Comparison of ENCODE assay signal across 1 cellular context in the genomic region with DNA sequence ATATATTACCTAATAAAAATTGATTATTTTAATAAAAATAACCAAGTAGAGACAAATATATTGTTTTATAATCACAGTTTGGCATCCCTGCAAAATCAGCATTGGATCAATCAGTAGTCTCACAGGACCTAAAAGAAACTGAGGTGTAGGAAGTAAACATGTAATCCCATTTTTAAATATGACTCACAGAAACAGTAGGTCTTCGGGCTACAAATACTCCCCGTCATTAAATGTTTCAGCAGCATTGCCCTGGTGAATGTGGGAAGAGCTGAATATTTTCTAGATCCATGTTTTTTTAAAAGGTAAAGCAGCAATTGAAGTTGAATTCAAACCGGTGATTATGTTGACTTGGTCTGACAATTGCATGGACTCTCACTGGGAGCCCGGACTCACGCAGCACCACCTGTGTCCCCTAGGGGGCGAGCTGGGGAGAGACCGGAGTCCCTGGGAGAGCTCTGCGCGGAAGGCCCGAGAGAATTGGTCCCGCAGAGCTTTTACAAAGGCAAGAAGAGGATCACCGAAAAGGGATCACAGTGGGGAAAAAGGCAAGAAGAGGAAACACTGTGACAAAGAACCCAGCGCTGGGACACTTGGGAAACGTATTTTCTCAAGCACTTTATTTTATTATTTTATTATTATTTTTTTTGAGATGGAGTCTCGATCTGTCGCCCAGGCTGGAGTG.
A peak's percentile ranks its signal among the peaks of the same experiment; 100 is the strongest.
TF ChIP-seq lines count a peak whose summit lies in the region.

No MANE protein-coding gene starts in this region.

TF ChIP-seq in K562, 482 proteins besides CTCF, POLR2A, EP300 and RAD21 (continued from another document and continues in another):
- TF ChIP-seq, protein P1, sequence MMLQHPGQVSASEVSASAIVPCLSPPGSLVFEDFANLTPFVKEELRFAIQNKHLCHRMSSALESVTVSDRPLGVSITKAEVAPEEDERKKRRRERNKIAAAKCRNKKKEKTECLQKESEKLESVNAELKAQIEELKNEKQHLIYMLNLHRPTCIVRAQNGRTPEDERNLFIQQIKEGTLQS (IDR thresholded peaks at IDR 0.05) = no peak
- TF ChIP-seq, protein P1 (CRISPR knock-in tag; conservative IDR thresholded peaks at IDR 0.05) = 0 out of 2 replicates have a peak, but pooled peaks have one; percentile 19
- no peak for TF ChIP-seq NCOA1 (IDR thresholded peaks at IDR 0.05; ENCODE audit: low read depth)
- no peak for TF ChIP-seq DACH1 (IDR thresholded peaks at IDR 0.05; ENCODE audit: partially characterized antibody)
- no peak for TF ChIP-seq GATAD2B (IDR thresholded peaks at IDR 0.05; ENCODE audit: borderline replicate concordance)
- TF ChIP-seq, protein P2, sequence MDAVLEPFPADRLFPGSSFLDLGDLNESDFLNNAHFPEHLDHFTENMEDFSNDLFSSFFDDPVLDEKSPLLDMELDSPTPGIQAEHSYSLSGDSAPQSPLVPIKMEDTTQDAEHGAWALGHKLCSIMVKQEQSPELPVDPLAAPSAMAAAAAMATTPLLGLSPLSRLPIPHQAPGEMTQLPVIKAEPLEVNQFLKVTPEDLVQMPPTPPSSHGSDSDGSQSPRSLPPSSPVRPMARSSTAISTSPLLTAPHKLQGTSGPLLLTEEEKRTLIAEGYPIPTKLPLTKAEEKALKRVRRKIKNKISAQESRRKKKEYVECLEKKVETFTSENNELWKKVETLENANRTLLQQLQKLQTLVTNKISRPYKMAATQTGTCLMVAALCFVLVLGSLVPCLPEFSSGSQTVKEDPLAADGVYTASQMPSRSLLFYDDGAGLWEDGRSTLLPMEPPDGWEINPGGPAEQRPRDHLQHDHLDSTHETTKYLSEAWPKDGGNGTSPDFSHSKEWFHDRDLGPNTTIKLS (IDR thresholded peaks at IDR 0.05; ENCODE audit: borderline replicate concordance, low read depth) = no peak
- TF ChIP-seq, protein P3, sequence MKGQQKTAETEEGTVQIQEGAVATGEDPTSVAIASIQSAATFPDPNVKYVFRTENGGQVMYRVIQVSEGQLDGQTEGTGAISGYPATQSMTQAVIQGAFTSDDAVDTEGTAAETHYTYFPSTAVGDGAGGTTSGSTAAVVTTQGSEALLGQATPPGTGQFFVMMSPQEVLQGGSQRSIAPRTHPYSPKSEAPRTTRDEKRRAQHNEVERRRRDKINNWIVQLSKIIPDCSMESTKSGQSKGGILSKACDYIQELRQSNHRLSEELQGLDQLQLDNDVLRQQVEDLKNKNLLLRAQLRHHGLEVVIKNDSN (CRISPR knock-in tag; IDR thresholded peaks at IDR 0.05) = no peak
- TF ChIP-seq SMAD4 (CRISPR knock-in tag; conservative IDR thresholded peaks at IDR 0.05) = peak; percentile 44
- TF ChIP-seq, protein P4, sequence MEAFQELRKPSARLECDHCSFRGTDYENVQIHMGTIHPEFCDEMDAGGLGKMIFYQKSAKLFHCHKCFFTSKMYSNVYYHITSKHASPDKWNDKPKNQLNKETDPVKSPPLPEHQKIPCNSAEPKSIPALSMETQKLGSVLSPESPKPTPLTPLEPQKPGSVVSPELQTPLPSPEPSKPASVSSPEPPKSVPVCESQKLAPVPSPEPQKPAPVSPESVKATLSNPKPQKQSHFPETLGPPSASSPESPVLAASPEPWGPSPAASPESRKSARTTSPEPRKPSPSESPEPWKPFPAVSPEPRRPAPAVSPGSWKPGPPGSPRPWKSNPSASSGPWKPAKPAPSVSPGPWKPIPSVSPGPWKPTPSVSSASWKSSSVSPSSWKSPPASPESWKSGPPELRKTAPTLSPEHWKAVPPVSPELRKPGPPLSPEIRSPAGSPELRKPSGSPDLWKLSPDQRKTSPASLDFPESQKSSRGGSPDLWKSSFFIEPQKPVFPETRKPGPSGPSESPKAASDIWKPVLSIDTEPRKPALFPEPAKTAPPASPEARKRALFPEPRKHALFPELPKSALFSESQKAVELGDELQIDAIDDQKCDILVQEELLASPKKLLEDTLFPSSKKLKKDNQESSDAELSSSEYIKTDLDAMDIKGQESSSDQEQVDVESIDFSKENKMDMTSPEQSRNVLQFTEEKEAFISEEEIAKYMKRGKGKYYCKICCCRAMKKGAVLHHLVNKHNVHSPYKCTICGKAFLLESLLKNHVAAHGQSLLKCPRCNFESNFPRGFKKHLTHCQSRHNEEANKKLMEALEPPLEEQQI (IDR thresholded peaks at IDR 0.05) = no peak
- TF ChIP-seq ARID2 (IDR thresholded peaks at IDR 0.05) = 0 out of 2 replicates have a peak, but pooled peaks have one; percentile 47
- TF ChIP-seq RBM25 (IDR thresholded peaks at IDR 0.05; ENCODE audit: low read depth, low read length, severe bottlenecking) = no peak
- no peak for TF ChIP-seq ARID1B (IDR thresholded peaks at IDR 0.05)
- TF ChIP-seq, protein P5, sequence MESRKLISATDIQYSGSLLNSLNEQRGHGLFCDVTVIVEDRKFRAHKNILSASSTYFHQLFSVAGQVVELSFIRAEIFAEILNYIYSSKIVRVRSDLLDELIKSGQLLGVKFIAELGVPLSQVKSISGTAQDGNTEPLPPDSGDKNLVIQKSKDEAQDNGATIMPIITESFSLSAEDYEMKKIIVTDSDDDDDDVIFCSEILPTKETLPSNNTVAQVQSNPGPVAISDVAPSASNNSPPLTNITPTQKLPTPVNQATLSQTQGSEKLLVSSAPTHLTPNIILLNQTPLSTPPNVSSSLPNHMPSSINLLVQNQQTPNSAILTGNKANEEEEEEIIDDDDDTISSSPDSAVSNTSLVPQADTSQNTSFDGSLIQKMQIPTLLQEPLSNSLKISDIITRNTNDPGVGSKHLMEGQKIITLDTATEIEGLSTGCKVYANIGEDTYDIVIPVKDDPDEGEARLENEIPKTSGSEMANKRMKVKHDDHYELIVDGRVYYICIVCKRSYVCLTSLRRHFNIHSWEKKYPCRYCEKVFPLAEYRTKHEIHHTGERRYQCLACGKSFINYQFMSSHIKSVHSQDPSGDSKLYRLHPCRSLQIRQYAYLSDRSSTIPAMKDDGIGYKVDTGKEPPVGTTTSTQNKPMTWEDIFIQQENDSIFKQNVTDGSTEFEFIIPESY (CRISPR knock-in tag; IDR thresholded peaks at IDR 0.05) = no peak
- no peak for TF ChIP-seq TRIM28 (IDR thresholded peaks at IDR 0.05)
- TF ChIP-seq, protein P6, sequence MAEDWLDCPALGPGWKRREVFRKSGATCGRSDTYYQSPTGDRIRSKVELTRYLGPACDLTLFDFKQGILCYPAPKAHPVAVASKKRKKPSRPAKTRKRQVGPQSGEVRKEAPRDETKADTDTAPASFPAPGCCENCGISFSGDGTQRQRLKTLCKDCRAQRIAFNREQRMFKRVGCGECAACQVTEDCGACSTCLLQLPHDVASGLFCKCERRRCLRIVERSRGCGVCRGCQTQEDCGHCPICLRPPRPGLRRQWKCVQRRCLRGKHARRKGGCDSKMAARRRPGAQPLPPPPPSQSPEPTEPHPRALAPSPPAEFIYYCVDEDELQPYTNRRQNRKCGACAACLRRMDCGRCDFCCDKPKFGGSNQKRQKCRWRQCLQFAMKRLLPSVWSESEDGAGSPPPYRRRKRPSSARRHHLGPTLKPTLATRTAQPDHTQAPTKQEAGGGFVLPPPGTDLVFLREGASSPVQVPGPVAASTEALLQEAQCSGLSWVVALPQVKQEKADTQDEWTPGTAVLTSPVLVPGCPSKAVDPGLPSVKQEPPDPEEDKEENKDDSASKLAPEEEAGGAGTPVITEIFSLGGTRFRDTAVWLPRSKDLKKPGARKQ (CRISPR knock-in tag; IDR thresholded peaks at IDR 0.05) = no peak
- TF ChIP-seq, protein P7, sequence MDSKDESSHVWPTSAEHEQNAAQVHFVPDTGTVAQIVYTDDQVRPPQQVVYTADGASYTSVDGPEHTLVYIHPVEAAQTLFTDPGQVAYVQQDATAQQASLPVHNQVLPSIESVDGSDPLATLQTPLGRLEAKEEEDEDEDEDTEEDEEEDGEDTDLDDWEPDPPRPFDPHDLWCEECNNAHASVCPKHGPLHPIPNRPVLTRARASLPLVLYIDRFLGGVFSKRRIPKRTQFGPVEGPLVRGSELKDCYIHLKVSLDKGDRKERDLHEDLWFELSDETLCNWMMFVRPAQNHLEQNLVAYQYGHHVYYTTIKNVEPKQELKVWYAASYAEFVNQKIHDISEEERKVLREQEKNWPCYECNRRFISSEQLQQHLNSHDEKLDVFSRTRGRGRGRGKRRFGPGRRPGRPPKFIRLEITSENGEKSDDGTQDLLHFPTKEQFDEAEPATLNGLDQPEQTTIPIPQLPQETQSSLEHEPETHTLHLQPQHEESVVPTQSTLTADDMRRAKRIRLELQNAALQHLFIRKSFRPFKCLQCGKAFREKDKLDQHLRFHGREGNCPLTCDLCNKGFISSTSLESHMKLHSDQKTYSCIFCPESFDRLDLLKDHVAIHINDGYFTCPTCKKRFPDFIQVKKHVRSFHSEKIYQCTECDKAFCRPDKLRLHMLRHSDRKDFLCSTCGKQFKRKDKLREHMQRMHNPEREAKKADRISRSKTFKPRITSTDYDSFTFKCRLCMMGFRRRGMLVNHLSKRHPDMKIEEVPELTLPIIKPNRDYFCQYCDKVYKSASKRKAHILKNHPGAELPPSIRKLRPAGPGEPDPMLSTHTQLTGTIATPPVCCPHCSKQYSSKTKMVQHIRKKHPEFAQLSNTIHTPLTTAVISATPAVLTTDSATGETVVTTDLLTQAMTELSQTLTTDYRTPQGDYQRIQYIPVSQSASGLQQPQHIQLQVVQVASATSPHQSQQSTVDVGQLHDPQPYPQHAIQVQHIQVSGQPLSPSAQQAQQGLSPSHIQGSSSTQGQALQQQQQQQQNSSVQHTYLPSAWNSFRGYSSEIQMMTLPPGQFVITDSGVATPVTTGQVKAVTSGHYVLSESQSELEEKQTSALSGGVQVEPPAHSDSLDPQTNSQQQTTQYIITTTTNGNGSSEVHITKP (IDR thresholded peaks at IDR 0.05; ENCODE audit: partially characterized antibody) = no peak
- no peak for TF ChIP-seq TEAD2 (tag; IDR thresholded peaks at IDR 0.05)
- TF ChIP-seq ATF1 (CRISPR knock-in tag; IDR thresholded peaks at IDR 0.05) = no peak
- TF ChIP-seq ATF1 (tag; IDR thresholded peaks at IDR 0.05) = no peak
- peak; percentile 92 for TF ChIP-seq XRCC5 (IDR thresholded peaks at IDR 0.05; ENCODE audit: low read depth, low read length)
- TF ChIP-seq, protein P8, sequence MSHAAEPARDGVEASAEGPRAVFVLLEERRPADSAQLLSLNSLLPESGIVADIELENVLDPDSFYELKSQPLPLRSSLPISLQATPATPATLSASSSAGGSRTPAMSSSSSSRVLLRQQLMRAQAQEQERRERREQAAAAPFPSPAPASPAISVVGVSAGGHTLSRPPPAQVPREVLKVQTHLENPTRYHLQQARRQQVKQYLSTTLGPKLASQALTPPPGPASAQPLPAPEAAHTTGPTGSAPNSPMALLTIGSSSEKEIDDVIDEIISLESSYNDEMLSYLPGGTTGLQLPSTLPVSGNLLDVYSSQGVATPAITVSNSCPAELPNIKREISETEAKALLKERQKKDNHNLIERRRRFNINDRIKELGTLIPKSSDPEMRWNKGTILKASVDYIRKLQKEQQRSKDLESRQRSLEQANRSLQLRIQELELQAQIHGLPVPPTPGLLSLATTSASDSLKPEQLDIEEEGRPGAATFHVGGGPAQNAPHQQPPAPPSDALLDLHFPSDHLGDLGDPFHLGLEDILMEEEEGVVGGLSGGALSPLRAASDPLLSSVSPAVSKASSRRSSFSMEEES (CRISPR knock-in tag; IDR thresholded peaks at IDR 0.05) = no peak
- TF ChIP-seq, protein P9, sequence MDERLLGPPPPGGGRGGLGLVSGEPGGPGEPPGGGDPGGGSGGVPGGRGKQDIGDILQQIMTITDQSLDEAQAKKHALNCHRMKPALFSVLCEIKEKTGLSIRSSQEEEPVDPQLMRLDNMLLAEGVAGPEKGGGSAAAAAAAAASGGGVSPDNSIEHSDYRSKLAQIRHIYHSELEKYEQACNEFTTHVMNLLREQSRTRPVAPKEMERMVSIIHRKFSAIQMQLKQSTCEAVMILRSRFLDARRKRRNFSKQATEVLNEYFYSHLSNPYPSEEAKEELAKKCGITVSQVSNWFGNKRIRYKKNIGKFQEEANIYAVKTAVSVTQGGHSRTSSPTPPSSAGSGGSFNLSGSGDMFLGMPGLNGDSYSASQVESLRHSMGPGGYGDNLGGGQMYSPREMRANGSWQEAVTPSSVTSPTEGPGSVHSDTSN (CRISPR knock-in tag; IDR thresholded peaks at IDR 0.05; ENCODE audit: low read depth) = no peak
- TF ChIP-seq, protein P9 (tag; conservative IDR thresholded peaks at IDR 0.05; ENCODE audit: low read depth) = no peak
- TF ChIP-seq ZNF3 (CRISPR knock-in tag; IDR thresholded peaks at IDR 0.05) = no peak
- no peak for TF ChIP-seq TAF15 (IDR thresholded peaks at IDR 0.05; ENCODE audit: low read depth, low read length)
- TF ChIP-seq ZNF75A (CRISPR knock-in tag; IDR thresholded peaks at IDR 0.05) = no peak
- peak in 1 of 3 experiments; percentile 34 for TF ChIP-seq YY1 (IDR thresholded peaks at IDR 0.05; ENCODE audit: borderline replicate concordance in 1 of 3, control insufficient read depth in 1 of 3, extremely low read depth in 1 of 3, insufficient read depth in 3 of 3, insufficient read length in 1 of 3, insufficient replicate concordance in 2 of 3, low read depth in 1 of 3, low read length in 2 of 3)
- TF ChIP-seq KDM5B (IDR thresholded peaks at IDR 0.05; ENCODE audit: insufficient replicate concordance, low read depth, low read length) = no peak
- no peak for TF ChIP-seq CEBPB (tag; IDR thresholded peaks at IDR 0.05)
- TF ChIP-seq RBM34 (IDR thresholded peaks at IDR 0.05; ENCODE audit: borderline replicate concordance, insufficient read depth, low read length) = no peak
- TF ChIP-seq MAFK (IDR thresholded peaks at IDR 0.05; ENCODE audit: low read length) = no peak
- TF ChIP-seq, protein P10, sequence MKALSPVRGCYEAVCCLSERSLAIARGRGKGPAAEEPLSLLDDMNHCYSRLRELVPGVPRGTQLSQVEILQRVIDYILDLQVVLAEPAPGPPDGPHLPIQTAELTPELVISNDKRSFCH (CRISPR knock-in tag; IDR thresholded peaks at IDR 0.05) = no peak
- TF ChIP-seq, protein P10 (tag; IDR thresholded peaks at IDR 0.05) = no peak
- TF ChIP-seq, protein P11, sequence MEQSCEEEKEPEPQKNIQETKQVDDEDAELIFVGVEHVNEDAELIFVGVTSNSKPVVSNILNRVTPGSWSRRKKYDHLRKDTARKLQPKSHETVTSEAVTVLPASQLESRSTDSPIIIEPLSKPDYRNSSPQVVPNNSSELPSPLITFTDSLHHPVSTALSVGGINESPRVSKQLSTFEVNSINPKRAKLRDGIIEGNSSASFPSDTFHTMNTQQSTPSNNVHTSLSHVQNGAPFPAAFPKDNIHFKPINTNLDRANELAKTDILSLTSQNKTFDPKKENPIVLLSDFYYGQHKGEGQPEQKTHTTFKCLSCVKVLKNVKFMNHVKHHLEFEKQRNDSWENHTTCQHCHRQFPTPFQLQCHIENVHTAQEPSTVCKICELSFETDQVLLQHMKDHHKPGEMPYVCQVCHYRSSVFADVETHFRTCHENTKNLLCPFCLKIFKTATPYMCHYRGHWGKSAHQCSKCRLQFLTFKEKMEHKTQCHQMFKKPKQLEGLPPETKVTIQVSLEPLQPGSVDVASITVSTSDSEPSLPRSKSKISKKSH (CRISPR knock-in tag; IDR thresholded peaks at IDR 0.05) = no peak
- TF ChIP-seq TCF3 (CRISPR knock-in tag; IDR thresholded peaks at IDR 0.05) = no peak
- peak; percentile 81; the same call in 1 of the 2 replicates for TF ChIP-seq SMARCE1 (IDR thresholded peaks at IDR 0.05)
